Comparison of ENCODE assay signal across 8 cellular contexts in genomic region chr2:236177967-236178909, GRCh38. TPM values are rescaled to one million over a fixed set of nuclear protein-coding genes. Genes with fewer than 3 reads are reported as not detected.
DNase-seq lines count a peak whose midpoint lies in the region; ATAC-seq, FAIRE-seq and TF ChIP-seq lines count a peak whose summit lies in the region.

No MANE protein-coding gene starts in this region.

- peaks cover 9 to 15% (median 12%) of the 10 kb centered on the region in 3 donors for H3K4me1 Mint-ChIP-seq in T-cell

- peaks cover 46% of the 10 kb centered on the region for H3K27me3 ChIP-seq in thyroid gland

- POLR2A ChIA-PET in T-cell (lab: Charles Lee) = no interaction called here

- peak overlapping the region in 2 of 3 donors; percentile 17 to 39 for H3K4me3 Mint-ChIP-seq in T-cell

- ATAC-seq in T-cell (replicated peaks in 1 of 4) (no peak), HG02571 (IDR thresholded peaks at IDR 0.05; ENCODE audit: unreplicated experiment) (no peak)

- H3K4me3 ChIP-seq in mesodermal cell (ENCODE audit: extremely low read depth, insufficient read depth, low read length, poor library complexity, severe bottlenecking) (peak overlapping the region; percentile 29), thyroid gland (replicated peaks in 1 of 3) (no peak overlapping the region)

- H3K36me3 ChIP-seq in mesodermal cell (ENCODE audit: control insufficient read depth, insufficient read depth, low read length) (no peaks in the 10 kb centered on the region), thyroid gland (no peaks in the 10 kb centered on the region)

- H3K27ac Mint-ChIP-seq in T-cell = no peak overlapping the region

- H3K36me3 Mint-ChIP-seq in T-cell = no peaks in the 10 kb centered on the region

- H3K9me3 Mint-ChIP-seq in T-cell = no peaks in the 10 kb centered on the region

- no peaks in the 10 kb centered on the region for H3K9me3 ChIP-seq in mesodermal cell (ENCODE audit: control insufficient read depth, low read length)
- no peaks in the 10 kb centered on the region for H3K9me3 ChIP-seq in thyroid gland

- WGBS in mesodermal cell (ENCODE audit: insufficient coverage in 2 of 2), 2 experiments = 1 to 2% methylated on average over 20 to 46 of the region's 69 CpGs
- WGBS in thyroid gland, 2 donors = 4 to 5% methylated on average over 62 of the region's 69 CpGs

- H3K27ac ChIP-seq in mesodermal cell (ENCODE audit: low read depth, low read length, severe bottlenecking) (peak overlapping the region; percentile 47), thyroid gland (no peak overlapping the region)

- CTCF ChIA-PET in T-cell (lab: Charles Lee) = interaction anchor here in 1 of 2 donors (0.7 to 1.6 kb wide), 3 partner anchors 393 to 412 kb away, joined by 4 to 8 read pairs (median 5); no protein-coding TSS in a partner anchor

- TF ChIP-seq CTCF in D721Med (IDR thresholded peaks at IDR 0.05; ENCODE audit: insufficient read depth, missing control alignments) (peak; percentile 74), thyroid gland (IDR thresholded peaks at IDR 0.05) (peak in 5 of 6 experiments; percentile 39 to 64 (median 53))

- peaks cover 67 to 83% of the 10 kb centered on the region in 2 donors for H3K27me3 Mint-ChIP-seq in T-cell

- peaks cover 37% of the 10 kb centered on the region for H3K4me1 ChIP-seq in mesodermal cell (ENCODE audit: control insufficient read depth, insufficient read depth, low read length, poor library complexity, severe bottlenecking)
- H3K4me1 ChIP-seq in thyroid gland = peaks cover 4 to 22% of the 10 kb centered on the region in 2 donors

- FAIRE-seq in D721Med (lab: Jason Lieb, UNC) = no peak

- TF ChIP-seq POLR2A in thyroid gland (IDR thresholded peaks at IDR 0.05) = no peak

- intact Hi-C loops in thyroid gland (cut with DNase I) = no loop called here

- no peak for DNase-seq in D721Med (ENCODE audit: insufficient read length, low spot score)
- peak in 65 of 76 experiments; percentile 5 to 94 (median 55) for DNase-seq in HUDEP-2 (lab: John Stamatoyannopoulos, UW; ENCODE audit: unreplicated experiment in 76 of 76)
- peak in 7 of 34 experiments; percentile 2 to 21 (median 11) for DNase-seq in T-cell
- peak; percentile 70 for DNase-seq in epidermal melanocyte (ENCODE audit: insufficient read length, low spot score)
- peak; percentile 52 to 62 for DNase-seq in thyroid gland
- DNase-seq in MV-4-11 (lab: John Stamatoyannopoulos, UW) = no peak

RNA-seq across cellular contexts. Expression of gene GBX2, which starts 10.1 kb away (rescaled TPM):
- total RNA-seq in T-cell (not detected), thyroid gland (not detected)
- polyA plus RNA-seq in mesodermal cell (2013, experiment 1 of 2) = 4.8 TPM
- polyA plus RNA-seq in mesodermal cell (2013, experiment 2 of 2) = 2.6 TPM

Comparison
In these comparisons a context has a peak if more than half of its experiments do, and no peak if none do; other contexts are left out.
1. DNase-seq: peak in HUDEP-2 (65 of 76), epidermal melanocyte (single experiment) and thyroid gland (2 of 2); none in D721Med (single experiment) and MV-4-11 (single experiment).